18 cellular contexts compared by ENCODE assay signal in genomic region chr11:111942826-111943225, GRCh38. TPM values are rescaled to one million over a fixed set of nuclear protein-coding genes. Genes with fewer than 3 reads are reported as not detected.
DNase-seq lines count a peak whose midpoint lies in the region; FAIRE-seq and TF ChIP-seq lines count a peak whose summit lies in the region.
"Had no signal": no experiment of that assay in that cellular context is flagged by ENCODE, and none has a peak within 500 bp of the region (broad histone marks: within the 10 kb centered on the region; RNA-seq: fewer than 3 reads in every experiment).

No MANE protein-coding gene starts in this region.

- H3K79me2 ChIP-seq in osteoblast (ENCODE audit: insufficient read depth, low read length), result peaks cover 21% of the 10 kb centered on the region

- no peak for TF ChIP-seq EP300 in ovary (IDR thresholded peaks at IDR 0.05)

- DNase-seq in EL (peak; percentile 43), RPMI7951 (ENCODE audit: low read depth) (peak; percentile 84), dorsolateral prefrontal cortex (no peak), osteoblast (ENCODE audit: insufficient read length, low spot score, missing footprints) (no peak), GM20000 (ENCODE audit: low spot score) (no peak), frontal cortex (ENCODE audit: low spot score in 2 of 2) (no peak), ovary (no peak), foreskin melanocyte (no peak)
- DNase-seq: activated naive CD4-positive, alpha-beta T cell; stimulated activated CD4-positive, alpha-beta T cell treated with anti-CD3 and anti-CD28 coated beads, Interleukin-4, amount 100 ng/mL, for 1 hour had no signal

- no peak for TF ChIP-seq POLR2A in ovary (IDR thresholded peaks at IDR 0.05)

- no peak for FAIRE-seq in frontal cortex (lab: Jason Lieb, UNC)
- FAIRE-seq: colon, GM18507, islet of Langerhans had no signal

- H3K4me1 ChIP-seq in osteoblast (ENCODE audit: insufficient read depth, low read length) (peaks cover 71% of the 10 kb centered on the region), ovary (ENCODE audit: insufficient read depth) (peaks cover 5% of the 10 kb centered on the region)
- H3K4me1 ChIP-seq: HAP-1 had no signal

- no peak overlapping the region for H2AFZ ChIP-seq in osteoblast (ENCODE audit: low read length)

- TF ChIP-seq CTCF in dorsolateral prefrontal cortex (IDR thresholded peaks at IDR 0.05 in 54 of 56, conservative IDR thresholded peaks at IDR 0.05 in 2 of 56; ENCODE audit: low read depth in 1 of 56, partially characterized antibody in 56 of 56), result no peak
- no peak for TF ChIP-seq CTCF in osteoblast (IDR thresholded peaks at IDR 0.05; ENCODE audit: extremely low read depth, low read depth, low read length)
- no peak for TF ChIP-seq CTCF in GM20000 (IDR thresholded peaks at IDR 0.05; ENCODE audit: extremely low read depth, missing control alignments)
- TF ChIP-seq CTCF in ovary (IDR thresholded peaks at IDR 0.05), result no peak

- no peaks in the 10 kb centered on the region for H3K9me3 ChIP-seq in osteoblast (ENCODE audit: low read depth, low read length)
- H3K9me3 ChIP-seq in ovary, result no peaks in the 10 kb centered on the region
- H3K9me3 ChIP-seq: HAP-1 had no signal

- no peaks in the 10 kb centered on the region for H3K27me3 ChIP-seq in dorsolateral prefrontal cortex
- no peaks in the 10 kb centered on the region for H3K27me3 ChIP-seq in osteoblast (ENCODE audit: insufficient read depth, low read length)
- no peaks in the 10 kb centered on the region for H3K27me3 ChIP-seq in ovary

- H3K4me3 ChIP-seq in dorsolateral prefrontal cortex (no peak overlapping the region), osteoblast (ENCODE audit: insufficient read depth, low read length) (no peak overlapping the region), ovary (no peak overlapping the region)
- H3K4me3 ChIP-seq: HAP-1 had no signal

- 94% methylated on average over 6 of the region's 6 CpGs for WGBS in ovary, 3 donors

- H3K27ac ChIP-seq in dorsolateral prefrontal cortex (peak overlapping the region in 40 of 59 donors; percentile 69 to 96 (median 92)), osteoblast (ENCODE audit: low read depth, low read length) (peak overlapping the region; percentile 97), ovary (no peak overlapping the region)
- H3K27ac ChIP-seq: C4-2B, HL-60 had no signal

- no peak overlapping the region for H3K4me2 ChIP-seq in osteoblast (ENCODE audit: insufficient read depth, low read length)

- intact Hi-C loops in dorsolateral prefrontal cortex (cut with DNase I) (no loop called here), ovary (cut with DNase I) (no loop called here)

- H3K36me3 ChIP-seq in osteoblast (ENCODE audit: insufficient read depth, low read length), result no peaks in the 10 kb centered on the region
- no peaks in the 10 kb centered on the region for H3K36me3 ChIP-seq in ovary
- H3K36me3 ChIP-seq: HAP-1 had no signal

- H4K20me1 ChIP-seq in osteoblast (ENCODE audit: insufficient read depth, low read length), result no peaks in the 10 kb centered on the region

RNA-seq across cellular contexts. Expression of gene DIXDC1, which starts 5.7 kb away (rescaled TPM):
- 15.0 and 17.8 TPM in 2 replicates for total RNA-seq in RPMI7951 (2014; rRNA removed; shearing (Covaris generic))
- 10 to 100 TPM; 32.0 to 84.9 (median 55.1) TPM for total RNA-seq in dorsolateral prefrontal cortex
- 27.4 and 28.6 TPM in 2 replicates for total RNA-seq in osteoblast
- 70.5 TPM for total RNA-seq in frontal cortex
- total RNA-seq in ovary, result 10 to 100 TPM; 17.0 to 25.4 (median 23.7) TPM
- 10 to 100 TPM; 10.3 to 37.9 TPM for polyA plus RNA-seq in ovary

RNA-seq across cellular contexts. Expression of gene C11orf52, which starts 24.1 kb away (rescaled TPM):
- total RNA-seq in RPMI7951 (2014; rRNA removed; shearing (Covaris generic)), result not detected in 2 replicates
- 1 to 10 TPM in 61 of 120 experiments, under 1 TPM in 30, not detected in 29; 0.40 to 4.0 (median 1.3) TPM for total RNA-seq in dorsolateral prefrontal cortex
- total RNA-seq in osteoblast, result 1.2 and 1.4 TPM in 2 replicates
- not detected for total RNA-seq in frontal cortex
- 1 to 10 TPM in 6 of 7 donors, not detected in 1; 1.3 to 5.9 (median 1.9) TPM for total RNA-seq in ovary
- polyA plus RNA-seq in ovary, result 1 to 10 TPM; 2.4 to 3.7 TPM
- total RNA-seq: activated CD8-positive, alpha-beta memory T cell treated with anti-CD3 and anti-CD28 coated beads for 36 hours had no signal

RNA-seq across cellular contexts. Expression of gene HSPB2, which starts 30.3 kb away (rescaled TPM):
- total RNA-seq in RPMI7951 (2014; rRNA removed; shearing (Covaris generic)), result not detected in 2 replicates
- total RNA-seq in dorsolateral prefrontal cortex, result 10 to 100 TPM in 1 of 120 experiments, 1 to 10 TPM in 113, under 1 TPM in 6; 0.56 to 10.0 (median 2.8) TPM
- total RNA-seq in osteoblast, result 2.1 and 2.2 TPM in 2 replicates
- 0.82 TPM for total RNA-seq in frontal cortex
- total RNA-seq in ovary, result 10 to 100 TPM in 1 of 7 donors, 1 to 10 TPM in 4, under 1 TPM in 1, not detected in 1; 0.34 to 10.3 (median 7.6) TPM
- polyA plus RNA-seq in ovary, result 10 to 100 TPM in 1 of 2 donors, 1 to 10 TPM in 1; 5.0 to 11.8 TPM
- total RNA-seq: activated CD8-positive, alpha-beta memory T cell treated with anti-CD3 and anti-CD28 coated beads for 36 hours; pulmonary artery endothelial cell had no signal

RNA-seq across cellular contexts. Expression of gene CRYAB, which starts 31.3 kb away (rescaled TPM):
- 0.29 TPM in 1 of 2 replicates, not detected in the other for total RNA-seq in RPMI7951 (2014; rRNA removed; shearing (Covaris generic))
- total RNA-seq in dorsolateral prefrontal cortex (1,000 to 10,000 TPM in 61 of 120 experiments, 100 to 1,000 TPM in 59; 265 to 3,917 (median 1,020) TPM), osteoblast (54.3 and 55.4 TPM in 2 replicates), frontal cortex (6.5 TPM), ovary (100 to 1,000 TPM in 1 of 7 donors, 10 to 100 TPM in 6; 22.7 to 121 (median 72.5) TPM)
- 100 to 1,000 TPM in 1 of 2 donors, 10 to 100 TPM in 1; 69.2 to 301 TPM for polyA plus RNA-seq in ovary
- total RNA-seq: activated CD8-positive, alpha-beta memory T cell treated with anti-CD3 and anti-CD28 coated beads for 36 hours had no signal

Comparison
In these comparisons a context has a peak if more than half of its experiments do, and no peak if none do; other contexts are left out.
1. DNase-seq: peak in EL (single experiment) and RPMI7951 (single experiment); none in dorsolateral prefrontal cortex (0 of 10), osteoblast (single experiment), GM20000 (single experiment), frontal cortex (0 of 2), ovary (0 of 5) and foreskin melanocyte (single experiment).
2. H3K27ac ChIP-seq: peak in dorsolateral prefrontal cortex (40 of 59) and osteoblast (single experiment); none in ovary (0 of 2).